10 cellular contexts compared by ENCODE assay signal in genomic region chr1:235023197-235024044, GRCh38.
DNase-seq lines count a peak whose midpoint lies in the region; ATAC-seq and TF ChIP-seq lines count a peak whose summit lies in the region.
"Had no signal": no experiment of that assay in that cellular context is flagged by ENCODE, and none has a peak within 500 bp of the region (broad histone marks: within the 10 kb centered on the region; RNA-seq: fewer than 3 reads in every experiment).

No MANE protein-coding gene starts in this region.

- H3K27ac Mint-ChIP-seq in activated naive CD4-positive, alpha-beta T cell treated with anti-CD3 and anti-CD28 coated beads for 36 hours = no peak overlapping the region
- H3K27ac Mint-ChIP-seq in dendritic cell treated with granulocyte-macrophage colony-stimulating factor and Interleukin-4, amounts not matched to agents 40 ng/mL and 50 ng/mL, for 4 days = peak overlapping the region; percentile 24
- no peak overlapping the region for H3K27ac Mint-ChIP-seq in type B pancreatic cell

- TF ChIP-seq CTCF in type B pancreatic cell (conservative IDR thresholded peaks at IDR 0.05) = no peak

- peaks cover 7% of the 10 kb centered on the region for H3K9me3 Mint-ChIP-seq in activated naive CD4-positive, alpha-beta T cell treated with anti-CD3 and anti-CD28 coated beads for 36 hours
- peaks cover 20% of the 10 kb centered on the region for H3K9me3 Mint-ChIP-seq in dendritic cell treated with granulocyte-macrophage colony-stimulating factor and Interleukin-4, amounts not matched to agents 40 ng/mL and 50 ng/mL, for 4 days
- peaks cover 4% of the 10 kb centered on the region for H3K9me3 Mint-ChIP-seq in type B pancreatic cell

- H3K36me3 Mint-ChIP-seq in activated naive CD4-positive, alpha-beta T cell treated with anti-CD3 and anti-CD28 coated beads for 36 hours (ENCODE audit: low read depth) = peaks cover 3% of the 10 kb centered on the region
- no peaks in the 10 kb centered on the region for H3K36me3 Mint-ChIP-seq in dendritic cell treated with granulocyte-macrophage colony-stimulating factor and Interleukin-4, amounts not matched to agents 40 ng/mL and 50 ng/mL, for 4 days (ENCODE audit: low read depth)
- no peaks in the 10 kb centered on the region for H3K36me3 Mint-ChIP-seq in type B pancreatic cell

- DNase-seq in activated naive CD4-positive, alpha-beta T cell treated with anti-CD3 and anti-CD28 coated beads for 36 hours = peak; percentile 35
- no peak for DNase-seq in activated naive CD4-positive, alpha-beta T cell (lab: John Stamatoyannopoulos, UW)
- no peak for DNase-seq in type B pancreatic cell (ENCODE audit: extremely low spot score, unreplicated experiment)
- no peak for DNase-seq in NCI-H2081 (lab: John Stamatoyannopoulos, UW)
- DNase-seq in D341Med (ENCODE audit: low spot score) = no peak
- no peak for DNase-seq in NCI-H1105 treated with DMSO at 0.1 percent for 48 hours (lab: John Stamatoyannopoulos, UW)
- DNase-seq: activated gamma-delta T cell, colonic mucosa had no signal

- H3K4me1 Mint-ChIP-seq in activated naive CD4-positive, alpha-beta T cell treated with anti-CD3 and anti-CD28 coated beads for 36 hours (ENCODE audit: low read depth) = peaks cover 33% of the 10 kb centered on the region
- peaks cover 48% of the 10 kb centered on the region for H3K4me1 Mint-ChIP-seq in dendritic cell treated with granulocyte-macrophage colony-stimulating factor and Interleukin-4, amounts not matched to agents 40 ng/mL and 50 ng/mL, for 4 days (ENCODE audit: low read depth)
- H3K4me1 Mint-ChIP-seq in type B pancreatic cell (ENCODE audit: unreplicated experiment) = peaks cover 40% of the 10 kb centered on the region

- no peaks in the 10 kb centered on the region for H3K27me3 Mint-ChIP-seq in activated naive CD4-positive, alpha-beta T cell treated with anti-CD3 and anti-CD28 coated beads for 36 hours (ENCODE audit: low read depth)
- H3K27me3 Mint-ChIP-seq in dendritic cell treated with granulocyte-macrophage colony-stimulating factor and Interleukin-4, amounts not matched to agents 40 ng/mL and 50 ng/mL, for 4 days = no peaks in the 10 kb centered on the region
- peaks cover 6% of the 10 kb centered on the region for H3K27me3 Mint-ChIP-seq in type B pancreatic cell

- H3K4me3 Mint-ChIP-seq in activated naive CD4-positive, alpha-beta T cell treated with anti-CD3 and anti-CD28 coated beads for 36 hours = no peak overlapping the region
- no peak overlapping the region for H3K4me3 Mint-ChIP-seq in dendritic cell treated with granulocyte-macrophage colony-stimulating factor and Interleukin-4, amounts not matched to agents 40 ng/mL and 50 ng/mL, for 4 days
- H3K4me3 Mint-ChIP-seq in type B pancreatic cell = peak overlapping the region; percentile 15

- peak; percentile 61 for ATAC-seq in HG02870 (IDR thresholded peaks at IDR 0.05; ENCODE audit: unreplicated experiment)

- intact Hi-C loops in activated naive CD4-positive, alpha-beta T cell treated with anti-CD3 and anti-CD28 coated beads for 36 hours (cut with micrococcal nuclease) = no loop called here
- intact Hi-C loops in dendritic cell treated with granulocyte-macrophage colony-stimulating factor and Interleukin-4, amounts not matched to agents 40 ng/mL and 50 ng/mL, for 4 days (cut with micrococcal nuclease) = no loop called here

- CTCF ChIA-PET in activated naive CD4-positive, alpha-beta T cell treated with anti-CD3 and anti-CD28 coated beads for 36 hours (lab: Charles Lee) = interaction anchor here (1.0 to 1.2 kb wide), 2 partner anchors 425 to 524 kb away, joined by 3 to 6 read pairs; no protein-coding TSS in a partner anchor
